ENCODE assay signal across 8 cellular contexts in the genomic region with DNA sequence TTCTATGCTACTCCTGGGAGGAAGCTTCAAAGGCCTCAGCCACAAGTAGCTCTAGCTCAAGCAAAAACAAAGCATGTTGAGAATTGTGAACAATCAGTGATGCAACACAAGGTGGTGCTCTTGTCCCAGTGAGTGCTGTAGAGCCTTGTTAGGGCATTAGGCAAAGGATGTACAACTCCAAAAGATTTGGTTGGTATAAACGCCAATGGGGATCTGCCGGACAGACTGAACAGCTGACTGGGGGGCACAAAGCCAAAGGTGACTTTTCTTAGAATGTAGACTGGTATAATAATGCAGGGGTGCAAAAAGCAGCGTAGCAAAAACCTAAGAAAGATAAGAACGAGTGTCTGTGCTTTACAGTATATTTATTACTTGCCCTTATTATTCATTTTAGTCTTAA.
A peak's percentile ranks its signal among the peaks of the same experiment; 100 is the strongest.
DNase-seq lines count a peak whose midpoint lies in the region; ATAC-seq and TF ChIP-seq lines count a peak whose summit lies in the region.

No MANE protein-coding gene starts in this region.

- no peak overlapping the region for H3K4me3 Mint-ChIP-seq in activated CD4-positive, alpha-beta T cell treated with anti-CD3 and anti-CD28 coated beads, Interleukin-2, amount 10 ng/mL, durations not matched to agents 24 days and 14 days

- H3K9me3 Mint-ChIP-seq in activated CD4-positive, alpha-beta T cell treated with anti-CD3 and anti-CD28 coated beads, Interleukin-2, amount 10 ng/mL, durations not matched to agents 24 days and 14 days: no peaks in the 10 kb centered on the region

- no peaks in the 10 kb centered on the region for H3K27me3 ChIP-seq in kidney epithelial cell (ENCODE audit: control insufficient read depth, insufficient read depth, low read length)

- peak; percentile 58 for DNase-seq in activated CD4-positive, alpha-beta T cell treated with anti-CD3 and anti-CD28 coated beads, Interleukin-2, amount 10 ng/mL, durations not matched to agents 24 days and 14 days
- DNase-seq in activated CD4-positive, alpha-beta T cell treated with anti-CD3 and anti-CD28 coated beads, Interleukin-2, amount 50 U/mL, for 4 hours: no peak
- DNase-seq in NCI-H345 (lab: John Stamatoyannopoulos, UW) (peak; percentile 77), astrocyte of the hippocampus (ENCODE audit: low read depth, low spot score) (peak; percentile 59), kidney epithelial cell (ENCODE audit: low read depth) (peak; percentile 12)
- DNase-seq in stimulated activated naive CD8-positive, alpha-beta T cell treated with anti-CD3 and anti-CD28 coated beads, Interleukin-15, Interleukin-2, amounts not matched to agents 100 U/mL and 50 U/mL, for 24 hours: no peak

- H3K27ac Mint-ChIP-seq in activated CD4-positive, alpha-beta T cell treated with anti-CD3 and anti-CD28 coated beads, Interleukin-2, amount 10 ng/mL, durations not matched to agents 24 days and 14 days: no peak overlapping the region

- no peaks in the 10 kb centered on the region for H3K36me3 Mint-ChIP-seq in activated CD4-positive, alpha-beta T cell treated with anti-CD3 and anti-CD28 coated beads, Interleukin-2, amount 10 ng/mL, durations not matched to agents 24 days and 14 days (ENCODE audit: low read depth)

- H3K4me3 ChIP-seq in kidney epithelial cell (ENCODE audit: low read depth, low read length): no peak overlapping the region

- peaks cover 3% of the 10 kb centered on the region for H3K27me3 Mint-ChIP-seq in activated CD4-positive, alpha-beta T cell treated with anti-CD3 and anti-CD28 coated beads, Interleukin-2, amount 10 ng/mL, durations not matched to agents 24 days and 14 days

- H3K4me1 Mint-ChIP-seq in activated CD4-positive, alpha-beta T cell treated with anti-CD3 and anti-CD28 coated beads, Interleukin-2, amount 10 ng/mL, durations not matched to agents 24 days and 14 days: no peaks in the 10 kb centered on the region

- ATAC-seq in HG02870 (IDR thresholded peaks at IDR 0.05; ENCODE audit: unreplicated experiment) (peak; percentile 71), HG03342 (IDR thresholded peaks at IDR 0.05; ENCODE audit: unreplicated experiment) (no peak)
- ATAC-seq in stimulated activated naive CD8-positive, alpha-beta T cell treated with anti-CD3 and anti-CD28 coated beads, Interleukin-15, Interleukin-2, amounts not matched to agents 100 U/mL and 50 U/mL, for 24 hours: no peak

- TF ChIP-seq CTCF in kidney epithelial cell (IDR thresholded peaks at IDR 0.05; ENCODE audit: insufficient read depth, low read length, poor library complexity, severe bottlenecking): peak; percentile 78

- no peaks in the 10 kb centered on the region for H3K36me3 ChIP-seq in kidney epithelial cell (ENCODE audit: control insufficient read depth, insufficient read depth, low read length)

- intact Hi-C loops in activated CD4-positive, alpha-beta T cell treated with anti-CD3 and anti-CD28 coated beads, Interleukin-2, amount 10 ng/mL, durations not matched to agents 24 days and 14 days (cut with micrococcal nuclease): no loop called here

Comparison
In these comparisons a context has a peak if more than half of its experiments do, and no peak if none do; other contexts are left out.
1. DNase-seq: peak in activated CD4-positive, alpha-beta T cell treated with anti-CD3 and anti-CD28 coated beads, Interleukin-2, amount 10 ng/mL, durations not matched to agents 24 days and 14 days (single experiment), NCI-H345 (single experiment), astrocyte of the hippocampus (single experiment) and kidney epithelial cell (single experiment); none in activated CD4-positive, alpha-beta T cell treated with anti-CD3 and anti-CD28 coated beads, Interleukin-2, amount 50 U/mL, for 4 hours (0 of 2) and stimulated activated naive CD8-positive, alpha-beta T cell treated with anti-CD3 and anti-CD28 coated beads, Interleukin-15, Interleukin-2, amounts not matched to agents 100 U/mL and 50 U/mL, for 24 hours (single experiment).